In the genomic region with DNA sequence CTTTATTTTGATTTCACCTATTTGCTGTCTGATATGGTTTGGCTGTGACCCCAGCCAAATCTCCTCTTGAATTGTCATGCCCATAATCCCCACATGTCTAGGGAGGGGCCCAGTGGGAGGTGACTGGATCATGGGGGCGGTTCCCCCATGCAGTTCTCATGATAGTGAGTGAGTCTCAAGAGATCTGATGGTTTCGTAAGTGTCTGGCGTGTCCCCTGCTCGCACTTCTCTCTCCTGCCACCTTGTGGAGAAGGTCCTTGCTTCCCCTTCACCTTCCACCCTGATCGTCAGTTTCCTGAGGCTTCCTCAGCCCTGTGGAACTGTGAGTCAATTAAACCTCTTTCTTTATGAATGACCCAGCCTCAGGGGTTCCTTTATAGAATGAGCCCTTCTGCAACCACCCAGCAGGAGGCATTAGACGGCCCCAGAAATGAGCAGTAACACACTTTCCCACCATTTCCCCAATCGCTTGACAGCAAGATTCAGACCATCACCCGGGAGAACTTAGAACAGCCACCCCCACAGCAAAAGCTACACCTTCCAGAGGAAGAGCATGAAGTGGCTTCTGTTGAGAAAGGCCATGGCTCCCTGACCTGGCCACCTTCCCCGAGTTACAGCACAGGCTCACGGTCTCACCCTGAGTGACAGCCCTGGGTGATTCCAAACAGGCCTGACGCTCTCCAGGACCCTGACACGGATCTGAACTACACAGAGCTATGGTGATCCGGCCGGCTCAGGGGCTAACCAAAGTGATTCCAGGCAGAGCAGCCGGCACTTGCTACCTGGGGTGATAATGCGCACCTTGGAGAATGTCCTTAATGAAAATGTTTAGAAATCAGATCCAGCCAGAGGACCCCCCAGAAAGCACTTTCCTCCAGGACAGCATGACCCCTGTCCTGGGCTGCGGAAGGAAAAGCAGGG, we compare ENCODE assay signal across 8 cellular contexts.
DNase-seq lines count a peak whose midpoint lies in the region; ATAC-seq and TF ChIP-seq lines count a peak whose summit lies in the region.

No MANE protein-coding gene starts in this region.

- no peak overlapping the region for H3K4me3 ChIP-seq in osteoblast (ENCODE audit: insufficient read depth, low read length)

- CTCF ChIA-PET in activated CD4-positive, alpha-beta T cell treated with anti-CD3 and anti-CD28 coated beads for 36 hours (lab: Charles Lee): interaction anchor here (0.8 kb wide), 1 partner anchor 984 kb away, joined by 3 read pairs; no protein-coding TSS in a partner anchor

- ATAC-seq in activated CD4-positive, alpha-beta T cell treated with anti-CD3 and anti-CD28 coated beads for 36 hours: peak; percentile 95

- H3K9me3 ChIP-seq in osteoblast (ENCODE audit: low read depth, low read length): no peaks in the 10 kb centered on the region

- no peak overlapping the region for H2AFZ ChIP-seq in osteoblast (ENCODE audit: low read length)

- H3K4me3 Mint-ChIP-seq in activated CD4-positive, alpha-beta T cell treated with anti-CD3 and anti-CD28 coated beads for 36 hours: no peak overlapping the region

- no peaks in the 10 kb centered on the region for H3K36me3 Mint-ChIP-seq in activated CD4-positive, alpha-beta T cell treated with anti-CD3 and anti-CD28 coated beads for 36 hours (ENCODE audit: low read depth)

- H3K27me3 Mint-ChIP-seq in activated CD4-positive, alpha-beta T cell treated with anti-CD3 and anti-CD28 coated beads for 36 hours: peaks cover 3% of the 10 kb centered on the region

- POLR2A ChIA-PET in activated CD4-positive, alpha-beta T cell treated with anti-CD3 and anti-CD28 coated beads for 36 hours (lab: Charles Lee): no interaction called here

- peak; percentile 61 for TF ChIP-seq CTCF in osteoblast (IDR thresholded peaks at IDR 0.05; ENCODE audit: extremely low read depth, low read depth, low read length)

- H4K20me1 ChIP-seq in osteoblast (ENCODE audit: insufficient read depth, low read length): no peaks in the 10 kb centered on the region

- H3K4me1 ChIP-seq in osteoblast (ENCODE audit: insufficient read depth, low read length): peaks cover 14% of the 10 kb centered on the region

- no peak overlapping the region for H3K27ac ChIP-seq in osteoblast (ENCODE audit: low read depth, low read length)

- no peaks in the 10 kb centered on the region for H3K36me3 ChIP-seq in osteoblast (ENCODE audit: insufficient read depth, low read length)

- no peak overlapping the region for H3K4me2 ChIP-seq in osteoblast (ENCODE audit: insufficient read depth, low read length)

- no peaks in the 10 kb centered on the region for H3K9me3 Mint-ChIP-seq in activated CD4-positive, alpha-beta T cell treated with anti-CD3 and anti-CD28 coated beads for 36 hours (ENCODE audit: low read depth)

- H3K79me2 ChIP-seq in osteoblast (ENCODE audit: insufficient read depth, low read length): no peaks in the 10 kb centered on the region

- intact Hi-C loops in activated CD4-positive, alpha-beta T cell treated with anti-CD3 and anti-CD28 coated beads for 36 hours (cut with DNase I, micrococcal nuclease): loop anchor here in 1 of 2 experiments (1.0 to 10.0 kb wide), 5 partner anchors 268 to 1174 kb away; no protein-coding TSS in a partner anchor

- no peaks in the 10 kb centered on the region for H3K27me3 ChIP-seq in osteoblast (ENCODE audit: insufficient read depth, low read length)

- H3K27ac Mint-ChIP-seq in activated CD4-positive, alpha-beta T cell treated with anti-CD3 and anti-CD28 coated beads for 36 hours: no peak overlapping the region

- DNase-seq in NCI-H146 (lab: John Stamatoyannopoulos, UW): peak; percentile 26
- no peak for DNase-seq in NCI-H146 treated with DMSO at 0.1 percent for 48 hours (lab: John Stamatoyannopoulos, UW; ENCODE audit: unreplicated experiment)
- DNase-seq in NCI-H2171 (lab: John Stamatoyannopoulos, UW): peak; percentile 19
- peak; percentile 68 for DNase-seq in activated CD4-positive, alpha-beta T cell treated with anti-CD3 and anti-CD28 coated beads for 36 hours
- peak; percentile 2 for DNase-seq in fibroblast of peridontal ligament (ENCODE audit: extremely low read depth)
- no peak for DNase-seq in osteoblast (ENCODE audit: insufficient read length, low spot score, missing footprints)
- no peak for DNase-seq in occipital lobe (lab: John Stamatoyannopoulos, UW)
- no peak for DNase-seq in NCI-H345 (lab: John Stamatoyannopoulos, UW)

- peaks cover 5% of the 10 kb centered on the region for H3K4me1 Mint-ChIP-seq in activated CD4-positive, alpha-beta T cell treated with anti-CD3 and anti-CD28 coated beads for 36 hours

Comparison
In these comparisons a context has a peak if more than half of its experiments do, and no peak if none do; other contexts are left out.
1. DNase-seq: peak in NCI-H146 (single experiment), NCI-H2171 (single experiment), activated CD4-positive, alpha-beta T cell treated with anti-CD3 and anti-CD28 coated beads for 36 hours (single experiment) and fibroblast of peridontal ligament (single experiment); none in NCI-H146 treated with DMSO at 0.1 percent for 48 hours (single experiment), osteoblast (single experiment), occipital lobe (single experiment) and NCI-H345 (single experiment).